Comparison of ENCODE assay signal across 25 cellular contexts in the genomic region with DNA sequence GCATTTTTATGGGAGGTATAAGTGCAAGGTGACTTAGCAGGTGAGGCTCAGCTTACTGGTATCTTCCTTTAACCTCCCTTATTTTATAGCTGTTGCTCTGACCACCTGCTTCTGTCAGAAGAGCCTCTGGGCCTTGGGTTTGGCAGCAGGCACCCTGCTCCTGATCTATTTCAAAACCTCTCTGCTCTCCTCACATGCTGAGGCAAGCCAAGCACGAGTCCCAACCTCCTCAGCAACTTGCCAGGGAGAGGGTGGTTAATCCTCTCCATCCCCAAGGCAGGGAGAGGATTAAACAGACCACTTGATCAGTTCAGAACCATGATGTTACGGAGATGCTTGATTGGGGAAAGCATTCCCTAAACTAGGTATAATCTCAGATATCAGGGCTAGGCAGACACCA. TPM values are rescaled to one million over a fixed set of nuclear protein-coding genes. Genes with fewer than 3 reads are reported as not detected.
A peak's percentile ranks its signal among the peaks of the same experiment; 100 is the strongest.
DNase-seq lines count a peak whose midpoint lies in the region; ATAC-seq and TF ChIP-seq lines count a peak whose summit lies in the region.
"Had no signal": no experiment of that assay in that cellular context is flagged by ENCODE, and none has a peak within 500 bp of the region (broad histone marks: within the 10 kb centered on the region; RNA-seq: fewer than 3 reads in every experiment).

No MANE protein-coding gene starts in this region.

- H3K4me3 ChIP-seq in GM23338 (no peak overlapping the region), RWPE2 (ENCODE audit: severe bottlenecking) (no peak overlapping the region), neural progenitor cell (peak overlapping the region; percentile 11)
- H3K4me3 ChIP-seq in CD8-positive, alpha-beta memory T cell (ENCODE audit: low read length) = no peak overlapping the region
- H3K4me3 ChIP-seq: GM23248, left lung, SK-N-MC, tibial artery had no signal

- H3K36me3 Mint-ChIP-seq in GM23338 (ENCODE audit: low read depth) (peaks cover 5% of the 10 kb centered on the region; the same call in 2 of the 3 replicates), neural progenitor cell (peaks cover 6% of the 10 kb centered on the region)
- peaks cover 0 to 8% (median 0%) of the 10 kb centered on the region in 3 donors for H3K36me3 Mint-ChIP-seq in CD8-positive, alpha-beta memory T cell
- H3K36me3 Mint-ChIP-seq: activated CD8-positive, alpha-beta memory T cell treated with anti-CD3 and anti-CD28 coated beads, Interleukin-2, amount 10 ng/mL, durations not matched to agents 7 days and 5 days; activated naive CD4-positive, alpha-beta T cell treated with anti-CD3 and anti-CD28 coated beads, Interleukin-2, amount 10 ng/mL, durations not matched to agents 7 days and 5 days; stimulated activated naive B cell treated with anti-CD40 and anti-IgM and Interleukin-4, amounts not matched to agents 10 μg/mL and 1 μg/mL and 100 μg/mL, for 72 hours had no signal

- POLR2A ChIA-PET in CD8-positive, alpha-beta memory T cell (lab: Charles Lee) = no interaction called here

- H3K4me1 ChIP-seq in GM23338 (ENCODE audit: insufficient read depth) (peaks cover 37% of the 10 kb centered on the region), RWPE2 (ENCODE audit: insufficient read depth, poor library complexity, severe bottlenecking) (no peaks in the 10 kb centered on the region), neural progenitor cell (peaks cover 37% of the 10 kb centered on the region)
- no peaks in the 10 kb centered on the region for H3K4me1 ChIP-seq in CD8-positive, alpha-beta memory T cell (ENCODE audit: insufficient read depth, low read length)

- H3K9me3 ChIP-seq in RWPE2 (ENCODE audit: severe bottlenecking) (no peaks in the 10 kb centered on the region), neural progenitor cell (ENCODE audit: low read depth) (no peaks in the 10 kb centered on the region)
- H3K9me3 ChIP-seq in CD8-positive, alpha-beta memory T cell (ENCODE audit: low read length) = no peaks in the 10 kb centered on the region
- H3K9me3 ChIP-seq: Caco-2, left lung, tibial artery had no signal

- H2AFZ ChIP-seq in GM23338 (no peak overlapping the region), neural progenitor cell (replicated peaks) (no peak overlapping the region)
- H2AFZ ChIP-seq: GM23248 had no signal

- 0 out of 2 replicates have a peak overlapping the region, but pooled peaks have one; percentile 40 for H3K4me2 ChIP-seq in GM23338
- peak overlapping the region; percentile 70 for H3K4me2 ChIP-seq in neural progenitor cell

- H3K27me3 Mint-ChIP-seq in GM23338 (ENCODE audit: insufficient read depth, low read depth, poor library complexity) (peaks cover 11% of the 10 kb centered on the region), neural progenitor cell (ENCODE audit: insufficient read depth, low read depth) (peaks cover 14% of the 10 kb centered on the region)
- H3K27me3 Mint-ChIP-seq in CD8-positive, alpha-beta memory T cell = peaks cover 23 to 42% of the 10 kb centered on the region in 2 donors

- H3F3A ChIP-seq in GM23338 (replicated peaks; ENCODE audit: low read depth) (0 out of 2 replicates have a peak, but pooled peaks cover 7% of the 10 kb centered on the region), neural progenitor cell (ENCODE audit: low read depth) (peaks cover 24% of the 10 kb centered on the region)

- H3K27ac ChIP-seq in GM23338 (ENCODE audit: low read depth) (no peak overlapping the region), RWPE2 (ENCODE audit: poor library complexity, severe bottlenecking) (no peak overlapping the region), cingulate gyrus (ENCODE audit: low read depth, low read length) (peak overlapping the region; percentile 100), neural progenitor cell (no peak overlapping the region)
- H3K27ac ChIP-seq in CD8-positive, alpha-beta memory T cell (ENCODE audit: low read depth, low read length) = no peak overlapping the region
- H3K27ac ChIP-seq: GM23248, left lung, SK-N-MC, tibial artery had no signal

- H3K9ac ChIP-seq in neural progenitor cell = no peak overlapping the region
- H3K9ac ChIP-seq: GM23248 had no signal

- H3K9me3 Mint-ChIP-seq in GM23338 (no peaks in the 10 kb centered on the region), neural progenitor cell (no peaks in the 10 kb centered on the region)
- H3K9me3 Mint-ChIP-seq in CD8-positive, alpha-beta memory T cell = no peaks in the 10 kb centered on the region
- H3K9me3 Mint-ChIP-seq: activated naive CD4-positive, alpha-beta T cell treated with anti-CD3 and anti-CD28 coated beads, Interleukin-2, amount 10 ng/mL, durations not matched to agents 7 days and 5 days; stimulated activated naive B cell treated with anti-CD40 and anti-IgM and Interleukin-4, amounts not matched to agents 10 μg/mL and 1 μg/mL and 100 μg/mL, for 72 hours had no signal

- H3K36me3 ChIP-seq in GM23338 (ENCODE audit: insufficient read depth) (no peaks in the 10 kb centered on the region), RWPE2 (ENCODE audit: low read depth) (no peaks in the 10 kb centered on the region), neural progenitor cell (no peaks in the 10 kb centered on the region)
- H3K36me3 ChIP-seq in CD8-positive, alpha-beta memory T cell (ENCODE audit: insufficient read depth, low read length) = no peaks in the 10 kb centered on the region
- H3K36me3 ChIP-seq: left lung, tibial artery had no signal

- H4K20me1 ChIP-seq in GM23338 (replicated peaks; ENCODE audit: insufficient read depth) = no peaks in the 10 kb centered on the region
- H4K20me1 ChIP-seq in neural progenitor cell (ENCODE audit: low read depth) = peaks cover 17% of the 10 kb centered on the region

- CTCF ChIA-PET in CD8-positive, alpha-beta memory T cell (lab: Charles Lee) = interaction anchor here (1.3 to 1.7 kb wide), 3 partner anchors 11 to 62 kb away, joined by 3 to 5 read pairs (median 4); partner anchors contain the start of gene PIGH

- peaks cover 20% of the 10 kb centered on the region; the same call in 1 of the 2 replicates for H3K79me2 ChIP-seq in GM23338 (replicated peaks; ENCODE audit: insufficient read depth)
- H3K79me2 ChIP-seq in neural progenitor cell (ENCODE audit: low read depth) = no peaks in the 10 kb centered on the region

- peaks cover 5% of the 10 kb centered on the region; the same call in 1 of the 2 replicates for H3K27me3 ChIP-seq in GM23338 (ENCODE audit: insufficient read depth)
- H3K27me3 ChIP-seq in RWPE2 (ENCODE audit: insufficient read depth, poor library complexity, severe bottlenecking) = no peaks in the 10 kb centered on the region
- H3K27me3 ChIP-seq in neural progenitor cell = peaks cover 9% of the 10 kb centered on the region
- H3K27me3 ChIP-seq in CD8-positive, alpha-beta memory T cell (ENCODE audit: insufficient read depth, low read length, poor library complexity, severe bottlenecking) = no peaks in the 10 kb centered on the region

- no peak overlapping the region for H3K27ac Mint-ChIP-seq in GM23338
- peak overlapping the region; percentile 44 for H3K27ac Mint-ChIP-seq in neural progenitor cell
- H3K27ac Mint-ChIP-seq in CD8-positive, alpha-beta memory T cell = no peak overlapping the region
- H3K27ac Mint-ChIP-seq: activated CD8-positive, alpha-beta memory T cell treated with anti-CD3 and anti-CD28 coated beads, Interleukin-2, amount 10 ng/mL, durations not matched to agents 7 days and 5 days; activated naive CD4-positive, alpha-beta T cell treated with anti-CD3 and anti-CD28 coated beads, Interleukin-2, amount 10 ng/mL, durations not matched to agents 7 days and 5 days; stimulated activated naive B cell treated with anti-CD40 and anti-IgM and Interleukin-4, amounts not matched to agents 10 μg/mL and 1 μg/mL and 100 μg/mL, for 72 hours had no signal

- ATAC-seq in GM23338 = no peak
- ATAC-seq in RWPE2 (ENCODE audit: low read depth) = peak; percentile 17; the same call in 1 of the 3 replicates
- ATAC-seq in GM19328 (IDR thresholded peaks at IDR 0.05; ENCODE audit: unreplicated experiment) = no peak
- no peak for ATAC-seq in omental fat pad (ENCODE audit: low FRiP score)
- ATAC-seq: activated CD8-positive, alpha-beta memory T cell treated with anti-CD3 and anti-CD28 coated beads, Interleukin-2, amount 10 ng/mL, durations not matched to agents 7 days and 5 days; left lung; right cardiac atrium; stimulated activated naive B cell treated with anti-CD40 and anti-IgM and Interleukin-4, amounts not matched to agents 10 μg/mL and 1 μg/mL and 100 μg/mL, for 72 hours had no signal

- H3K4me3 Mint-ChIP-seq in GM23338 = no peak overlapping the region
- H3K4me3 Mint-ChIP-seq in neural progenitor cell = no peak overlapping the region
- H3K4me3 Mint-ChIP-seq in CD8-positive, alpha-beta memory T cell = no peak overlapping the region
- H3K4me3 Mint-ChIP-seq: activated CD8-positive, alpha-beta memory T cell treated with anti-CD3 and anti-CD28 coated beads, Interleukin-2, amount 10 ng/mL, durations not matched to agents 7 days and 5 days; activated naive CD4-positive, alpha-beta T cell treated with anti-CD3 and anti-CD28 coated beads, Interleukin-2, amount 10 ng/mL, durations not matched to agents 7 days and 5 days; naive B cell; stimulated activated naive B cell treated with anti-CD40 and anti-IgM and Interleukin-4, amounts not matched to agents 10 μg/mL and 1 μg/mL and 100 μg/mL, for 72 hours had no signal

- H3K4me1 Mint-ChIP-seq in GM23338 (peaks cover 46% of the 10 kb centered on the region), neural progenitor cell (peaks cover 24% of the 10 kb centered on the region)
- peaks cover 3 to 5% (median 4%) of the 10 kb centered on the region in 3 donors for H3K4me1 Mint-ChIP-seq in CD8-positive, alpha-beta memory T cell
- H3K4me1 Mint-ChIP-seq: activated CD8-positive, alpha-beta memory T cell treated with anti-CD3 and anti-CD28 coated beads, Interleukin-2, amount 10 ng/mL, durations not matched to agents 7 days and 5 days had no signal

- no peaks in the 10 kb centered on the region for H3K9me2 ChIP-seq in GM23338 (ENCODE audit: insufficient read depth)

- no peak for TF ChIP-seq CTCF in GM23338 (conservative IDR thresholded peaks at IDR 0.05; ENCODE audit: low read depth in 2 of 2)
- TF ChIP-seq CTCF in RWPE2 (IDR thresholded peaks at IDR 0.05; ENCODE audit: poor library complexity, severe bottlenecking) = no peak
- no peak for TF ChIP-seq CTCF in neural progenitor cell (IDR thresholded peaks at IDR 0.05)
- TF ChIP-seq CTCF in omental fat pad (IDR thresholded peaks at IDR 0.05) = no peak

- DNase-seq in GM23338 (ENCODE audit: low spot score) = no peak
- no peak for DNase-seq in RWPE2 (ENCODE audit: low spot score)
- DNase-seq in neural progenitor cell (ENCODE audit: low spot score) = peak; percentile 43
- DNase-seq in CD8-positive, alpha-beta memory T cell = no peak
- no peak for DNase-seq in omental fat pad (ENCODE audit: low spot score)
- DNase-seq in COLO668 (lab: John Stamatoyannopoulos, UW; ENCODE audit: unreplicated experiment) = no peak
- DNase-seq: ACHN; activated CD4-positive, alpha-beta T cell treated with anti-CD3 and anti-CD28 coated beads for 48 hours; activated CD8-positive, alpha-beta memory T cell treated with anti-CD3 and anti-CD28 coated beads, Interleukin-2, amount 10 ng/mL, durations not matched to agents 7 days and 5 days; activated naive CD4-positive, alpha-beta T cell treated with anti-CD3 and anti-CD28 coated beads, Interleukin-2, amount 10 ng/mL, durations not matched to agents 7 days and 5 days; Caco-2; foreskin fibroblast; GM23248; left lung; naive B cell; NCI-H2081; NCI-H510A treated with DMSO at 0.1 percent for 48 hours; right cardiac atrium; stimulated activated CD4-positive, alpha-beta T cell treated with anti-CD3 and anti-CD28 coated beads, Interleukin-12 subunit alpha, Interleukin-12 subunit beta, amount 100 ng/mL, for 4 hours; stimulated activated CD4-positive, alpha-beta T cell treated with anti-CD3 and anti-CD28 coated beads, Interleukin-4, amount 100 ng/mL, for 24 hours; stimulated activated naive B cell treated with anti-CD40 and anti-IgM and Interleukin-4, amounts not matched to agents 10 μg/mL and 1 μg/mL and 100 μg/mL, for 72 hours; tibial artery had no signal

RNA-seq across cellular contexts. Expression of gene PLEKHH1, which starts 5.4 kb away (rescaled TPM):
- 30.6 and 33.9 TPM in 2 replicates for total RNA-seq in GM23338 (2014; rRNA removed; shearing (Covaris generic))
- polyA plus RNA-seq in GM23338 (2016; fragmentation: Nextera tagmentation; extraction: Ambion mirVana) = 14.7 and 15.4 TPM in 2 replicates
- 10.1 and 17.6 TPM in 2 replicates for total RNA-seq in neural progenitor cell (ENCODE audit: low replicate concordance)
- total RNA-seq in CD8-positive, alpha-beta memory T cell = under 1 TPM; 0.77 to 0.86 TPM
- polyA plus RNA-seq in CD8-positive, alpha-beta memory T cell = not detected
- 1 to 10 TPM; 1.7 to 7.5 (median 5.5) TPM for total RNA-seq in omental fat pad

RNA-seq across cellular contexts. Expression of gene TMEM229B, which starts 50.0 kb away (rescaled TPM):
- 1.6 and 2.4 TPM in 2 replicates for total RNA-seq in GM23338 (2014; rRNA removed; shearing (Covaris generic))
- 0.42 TPM in 1 of 2 replicates, not detected in the other for polyA plus RNA-seq in GM23338 (2016; fragmentation: Nextera tagmentation; extraction: Ambion mirVana)
- total RNA-seq in neural progenitor cell (ENCODE audit: low replicate concordance) (0.12 TPM in 1 of 2 replicates, not detected in the other), omental fat pad (1 to 10 TPM in 2 of 4 donors, under 1 TPM in 2; 0.84 to 6.6 (median 1.3) TPM)
- 1 to 10 TPM; 3.2 to 4.4 TPM for total RNA-seq in CD8-positive, alpha-beta memory T cell
- polyA plus RNA-seq in CD8-positive, alpha-beta memory T cell = 34.4 TPM
- total RNA-seq: Caco-2 had no signal
